Comparison of ENCODE assay signal across 3 cellular contexts in genomic region chrX:81875800-81876199, GRCh38.
"Had no signal": no experiment of that assay in that cellular context is flagged by ENCODE, and none has a peak within 500 bp of the region (broad histone marks: within the 10 kb centered on the region; RNA-seq: fewer than 3 reads in every experiment).

No MANE protein-coding gene starts in this region.

- DNase-seq: GDM1, GF-D8 had no signal

- ATAC-seq: GM12878 had no signal

- H3K4me3 ChIP-seq: GM12878 had no signal
